19 cellular contexts compared by ENCODE assay signal in genomic region chr6:95469511-95469910, GRCh38.
"Had no signal": no experiment of that assay in that cellular context is flagged by ENCODE, and none has a peak within 500 bp of the region (broad histone marks: within the 10 kb centered on the region; RNA-seq: fewer than 3 reads in every experiment).

No MANE protein-coding gene starts in this region.

- H3K9me3 ChIP-seq: SJSA1 had no signal

- H3K27ac ChIP-seq: HL-60, KMS-11, SJSA1, SK-N-MC had no signal

- ATAC-seq: Panc1, Right ventricle myocardium inferior had no signal

- H3K4me2 ChIP-seq: KMS-11 had no signal

- H3K36me3 ChIP-seq: SJSA1 had no signal

- H3K4me3 ChIP-seq: SJSA1, SK-N-MC had no signal

- DNase-seq: NCI-H1092, NCI-H1105 treated with DMSO at 0.1 percent for 48 hours, NCI-H1417 treated with DMSO at 0.1 percent for 48 hours, NCI-H146, NCI-H1694 treated with DMSO at 0.1 percent for 48 hours, NCI-H1930, NCI-H2081, NCI-H2107, NCI-H2227 treated with DMSO at 0.1 percent for 48 hours, NCI-H524, NCI-H526 treated with DMSO at 0.1 percent for 48 hours, NCI-H748 treated with DMSO at 0.1 percent for 48 hours, SIG-M5 had no signal

- H3K27me3 ChIP-seq: SJSA1 had no signal

- H3K4me1 ChIP-seq: SJSA1 had no signal
